ENCODE assay signal across 26 cellular contexts in genomic region chr4:56689661-56690060, GRCh38. TPM values are rescaled to one million over a fixed set of nuclear protein-coding genes. Genes with fewer than 3 reads are reported as not detected.
"Had no signal": no experiment of that assay in that cellular context is flagged by ENCODE, and none has a peak within 500 bp of the region (broad histone marks: within the 10 kb centered on the region; RNA-seq: fewer than 3 reads in every experiment).

No MANE protein-coding gene starts in this region.

- H3K9me3 Mint-ChIP-seq: activated CD4-positive, alpha-beta T cell treated with anti-CD3 and anti-CD28 coated beads, Interleukin-2, amount 10 ng/mL, durations not matched to agents 7 days and 5 days; activated naive CD8-positive, alpha-beta T cell treated with anti-CD3 and anti-CD28 coated beads, Interleukin-2, amount 10 ng/mL, durations not matched to agents 7 days and 5 days; IgD-negative memory B cell; T-cell had no signal

- H3K36me3 Mint-ChIP-seq: activated naive CD8-positive, alpha-beta T cell treated with anti-CD3 and anti-CD28 coated beads, Interleukin-2, amount 10 ng/mL, durations not matched to agents 7 days and 5 days; IgD-negative memory B cell; T-cell had no signal

- ATAC-seq: activated CD8-positive, alpha-beta T cell treated with anti-CD3 and anti-CD28 coated beads, Interleukin-2, amount 10 ng/mL, durations not matched to agents 7 days and 5 days; Panc1; Right ventricle myocardium inferior; T-cell had no signal

- H3K27ac ChIP-seq: SK-N-MC had no signal

- H3K27ac Mint-ChIP-seq: activated CD4-positive, alpha-beta T cell treated with anti-CD3 and anti-CD28 coated beads, Interleukin-2, amount 10 ng/mL, durations not matched to agents 7 days and 5 days; activated CD8-positive, alpha-beta T cell treated with anti-CD3 and anti-CD28 coated beads, Interleukin-2, amount 10 ng/mL, durations not matched to agents 7 days and 5 days; activated naive CD8-positive, alpha-beta T cell treated with anti-CD3 and anti-CD28 coated beads, Interleukin-2, amount 10 ng/mL, durations not matched to agents 7 days and 5 days; IgD-negative memory B cell; T-cell had no signal

- DNase-seq: activated CD4-positive, alpha-beta T cell treated with anti-CD3 and anti-CD28 coated beads, Interleukin-2, amount 10 ng/mL, durations not matched to agents 7 days and 5 days; activated CD4-positive, CD25-positive, alpha-beta regulatory T cell; activated CD8-positive, alpha-beta memory T cell treated with anti-CD3 and anti-CD28 coated beads, Interleukin-2, amount 50 U/mL, for 48 hours; activated CD8-positive, alpha-beta T cell treated with anti-CD3 and anti-CD28 coated beads, Interleukin-2, amount 10 ng/mL, durations not matched to agents 7 days and 5 days; activated naive CD4-positive, alpha-beta T cell treated with anti-CD3 and anti-CD28 coated beads, Interleukin-2, amount 50 U/mL, for 16 hours; activated naive CD8-positive, alpha-beta T cell treated with anti-CD3 and anti-CD28 coated beads, Interleukin-2, amount 10 ng/mL, durations not matched to agents 7 days and 5 days; activated T-cell treated with anti-CD3 and anti-CD28 coated beads, Interleukin-2, amount 50 U/mL, for 1 hour; aorta; KG1; NCI-H1105; NCI-H1436; NCI-H1694 treated with DMSO at 0.1 percent for 48 hours; NCI-H2029 treated with DMSO at 0.1 percent for 48 hours; NCI-H510A treated with DMSO at 0.1 percent for 48 hours; NCI-H69; NK-92 treated with Interleukin-12 subunit alpha and Interleukin-12 subunit beta, amount 100 ng/mL, for 24 hours; OCI-M1; RPMI8226; T-cell; T-helper 2 cell; T1000 had no signal

- H3K4me3 ChIP-seq: SK-N-MC had no signal

- H3K4me3 Mint-ChIP-seq: activated CD4-positive, alpha-beta T cell treated with anti-CD3 and anti-CD28 coated beads, Interleukin-2, amount 10 ng/mL, durations not matched to agents 7 days and 5 days; activated CD8-positive, alpha-beta T cell treated with anti-CD3 and anti-CD28 coated beads, Interleukin-2, amount 10 ng/mL, durations not matched to agents 7 days and 5 days; activated naive CD8-positive, alpha-beta T cell treated with anti-CD3 and anti-CD28 coated beads, Interleukin-2, amount 10 ng/mL, durations not matched to agents 7 days and 5 days; IgD-negative memory B cell; T-cell had no signal

- H3K4me1 Mint-ChIP-seq: activated naive CD8-positive, alpha-beta T cell treated with anti-CD3 and anti-CD28 coated beads, Interleukin-2, amount 10 ng/mL, durations not matched to agents 7 days and 5 days; T-cell had no signal

RNA-seq across cellular contexts. Expression of gene HOPX, which starts 8.6 kb away (rescaled TPM):
- total RNA-seq: MCF 10A had no signal
